Comparison of ENCODE assay signal across 34 cellular contexts in the genomic region with DNA sequence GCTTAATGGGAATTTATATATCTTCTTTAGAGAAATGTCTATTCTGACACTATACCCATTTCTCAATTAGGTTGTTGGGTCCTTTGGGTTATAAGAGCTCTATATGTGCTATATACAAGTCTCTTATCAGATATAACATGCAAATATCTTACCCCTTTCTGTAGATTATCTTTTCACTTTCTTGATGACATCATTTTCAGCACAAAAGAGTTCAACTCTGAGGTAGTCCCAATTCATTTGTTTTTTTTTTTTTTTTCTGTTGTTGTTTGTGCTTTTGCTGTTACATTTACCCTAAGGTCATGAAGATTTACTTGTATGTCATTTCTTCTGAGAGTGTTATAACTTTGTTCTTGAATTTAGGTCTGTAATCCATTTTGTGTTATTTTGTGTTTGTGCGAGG.
"Had no signal": no experiment of that assay in that cellular context is flagged by ENCODE, and none has a peak within 500 bp of the region (broad histone marks: within the 10 kb centered on the region; RNA-seq: fewer than 3 reads in every experiment).

No MANE protein-coding gene starts in this region.

- DNase-seq: Karpas-422, Kasumi-1, MG63, MM.1S, MV-4-11, NCI-H1048, NCI-H1092, NCI-H1092 treated with DMSO at 0.1 percent for 48 hours, NCI-H1105, NCI-H1105 treated with DMSO at 0.1 percent for 48 hours, NCI-H1417, NCI-H1417 treated with DMSO at 0.1 percent for 48 hours, NCI-H1436, NCI-H1436 treated with DMSO at 0.1 percent for 48 hours, NCI-H146, NCI-H1694, NCI-H1694 treated with DMSO at 0.1 percent for 48 hours, NCI-H187, NCI-H187 treated with DMSO at 0.1 percent for 48 hours, NCI-H1930, NCI-H2029, NCI-H2029 treated with DMSO at 0.1 percent for 48 hours, NCI-H2081, NCI-H2081 treated with DMSO at 0.1 percent for 48 hours, NCI-H2107, NCI-H2171, NCI-H2171 treated with DMSO at 0.1 percent for 48 hours, NCI-H2227 treated with DMSO at 0.1 percent for 48 hours, NCI-H226, NCI-H345, NCI-H446, NCI-H446 treated with DMSO at 0.1 percent for 48 hours, NCI-H510A, NCI-H510A treated with DMSO at 0.1 percent for 48 hours had no signal

- H3K27me3 ChIP-seq: MG63 had no signal

- H3K9me3 ChIP-seq: MG63 had no signal

- H3K36me3 ChIP-seq: MG63 had no signal

- H3K4me3 ChIP-seq: MG63 had no signal
